Comparison of ENCODE assay signal across 18 cellular contexts in genomic region chr7:32219416-32219815, GRCh38.
DNase-seq lines count a peak whose midpoint lies in the region; ATAC-seq and TF ChIP-seq lines count a peak whose summit lies in the region.
"Had no signal": no experiment of that assay in that cellular context is flagged by ENCODE, and none has a peak within 500 bp of the region (broad histone marks: within the 10 kb centered on the region; RNA-seq: fewer than 3 reads in every experiment).

No MANE protein-coding gene starts in this region.

- H3K4me1 ChIP-seq in body of pancreas, result no peaks in the 10 kb centered on the region
- H3K4me1 ChIP-seq: BE2C had no signal

- no peak overlapping the region for H3K4me3 ChIP-seq in neural cell (ENCODE audit: low read length)
- H3K4me3 ChIP-seq in body of pancreas, result no peak overlapping the region
- H3K4me3 ChIP-seq: GM12878 had no signal

- no peak for ATAC-seq in left ventricle myocardium superior
- no peak for ATAC-seq in body of pancreas
- ATAC-seq: GM12878, HepG2 had no signal

- H3K36me3 ChIP-seq in neural cell (ENCODE audit: insufficient read depth, low read length) (no peaks in the 10 kb centered on the region), body of pancreas (replicated peaks in 1 of 2; ENCODE audit: insufficient read depth in 1 of 2, low read depth in 2 of 2) (no peaks in the 10 kb centered on the region)
- H3K36me3 ChIP-seq: BE2C had no signal

- H4K20me1 ChIP-seq in neural cell (ENCODE audit: insufficient read depth), result no peaks in the 10 kb centered on the region

- H3K9me3 ChIP-seq in neural cell (ENCODE audit: low read length) (no peaks in the 10 kb centered on the region), body of pancreas (no peaks in the 10 kb centered on the region)
- H3K9me3 ChIP-seq: BE2C had no signal

- intact Hi-C loops in cardiac septum (cut with DNase I) (loop anchor here (5.0 kb wide), 1 partner anchor 128 kb away; no protein-coding TSS in a partner anchor), left ventricle myocardium superior (cut with micrococcal nuclease) (no loop called here), body of pancreas (cut with DNase I) (loop anchor here (10.0 kb wide), 1 partner anchor 255 kb away; no protein-coding TSS in a partner anchor)

- TF ChIP-seq EP300 in neural cell (conservative IDR thresholded peaks at IDR 0.05; ENCODE audit: poor library complexity, severe bottlenecking), result no peak

- TF ChIP-seq POLR2A in body of pancreas (IDR thresholded peaks at IDR 0.05), result no peak

- WGBS in body of pancreas, 2 donors, result 61 to 86% methylated on average over 3 of the region's 3 CpGs

- TF ChIP-seq CTCF in neural cell (IDR thresholded peaks at IDR 0.05; ENCODE audit: poor library complexity, severe bottlenecking) (no peak), body of pancreas (IDR thresholded peaks at IDR 0.05) (no peak)

- H3K27me3 ChIP-seq in neural cell (ENCODE audit: insufficient read depth, low read depth, low read length) (no peaks in the 10 kb centered on the region), body of pancreas (no peaks in the 10 kb centered on the region)

- no peaks in the 10 kb centered on the region for H3K79me2 ChIP-seq in neural cell (replicated peaks; ENCODE audit: insufficient read depth, low read length)

- no peak overlapping the region for H2AFZ ChIP-seq in neural cell (ENCODE audit: low read depth, low read length)

- H3K4me2 ChIP-seq in neural cell (ENCODE audit: low read length), result no peak overlapping the region

- peak overlapping the region; percentile 98 for H3K27ac ChIP-seq in neural cell (ENCODE audit: low read length)
- H3K27ac ChIP-seq in body of pancreas, result no peak overlapping the region

- no peak for TF ChIP-seq RAD21 in neural cell (conservative IDR thresholded peaks at IDR 0.05)

- peak overlapping the region; percentile 65 for H3K9ac ChIP-seq in neural cell (ENCODE audit: low read length)

- no peaks in the 10 kb centered on the region for H3K9me2 ChIP-seq in neural cell (ENCODE audit: insufficient read depth, low read length)

- peaks cover 11% of the 10 kb centered on the region for H3F3A ChIP-seq in neural cell (ENCODE audit: insufficient read depth, low read length, poor library complexity, severe bottlenecking)

- DNase-seq in cardiac septum (ENCODE audit: low spot score), result peak; percentile 24
- no peak for DNase-seq in left ventricle myocardium superior
- DNase-seq in ecto neural progenitor cell (ENCODE audit: low spot score), result peak; percentile 13
- no peak for DNase-seq in stimulated activated CD4-positive, alpha-beta T cell treated with anti-CD3 and anti-CD28 coated beads, Interleukin-2, amount 100 ng/mL, for 24 hours
- no peak for DNase-seq in HUDEP-2 (lab: John Stamatoyannopoulos, UW; ENCODE audit: unreplicated experiment in 76 of 76)
- no peak for DNase-seq in body of pancreas
- DNase-seq: BE2C; C1 segment of cervical spinal cord; CD4-positive, CD25-positive, alpha-beta regulatory T cell; CD8-positive, alpha-beta memory T cell; COR-L47; DMS53; DND-41; EL; H9 had no signal

TF ChIP-seq in neural cell, 6 proteins besides CTCF, POLR2A, EP300 and RAD21:
- TF ChIP-seq TAF1 (IDR thresholded peaks at IDR 0.05; ENCODE audit: low read depth) (no peak), REST (IDR thresholded peaks at IDR 0.05; ENCODE audit: borderline replicate concordance) (no peak), MXI1 (conservative IDR thresholded peaks at IDR 0.05; ENCODE audit: poor library complexity, severe bottlenecking) (no peak), POLR2AphosphoS5 (IDR thresholded peaks at IDR 0.05) (no peak), SMC3 (conservative IDR thresholded peaks at IDR 0.05; ENCODE audit: poor library complexity) (no peak), EZH2 (IDR thresholded peaks at IDR 0.05; ENCODE audit: borderline replicate concordance, insufficient read depth, low read length, poor library complexity, severe bottlenecking) (no peak)

Comparison
In these comparisons a context has a peak if more than half of its experiments do, and no peak if none do; other contexts are left out.
1. DNase-seq: peak in cardiac septum (single experiment) and ecto neural progenitor cell (single experiment); none in left ventricle myocardium superior (single experiment), stimulated activated CD4-positive, alpha-beta T cell treated with anti-CD3 and anti-CD28 coated beads, Interleukin-2, amount 100 ng/mL, for 24 hours (0 of 2), HUDEP-2 (0 of 76) and body of pancreas (0 of 4).